In genomic region chr20:32581839-32582658, GRCh38 we compare ENCODE assay signal across 11 cellular contexts. TPM values are rescaled to one million over a fixed set of nuclear protein-coding genes. Genes with fewer than 3 reads are reported as not detected.
A peak's percentile ranks its signal among the peaks of the same experiment; 100 is the strongest.
DNase-seq lines count a peak whose midpoint lies in the region; TF ChIP-seq lines count a peak whose summit lies in the region.
"Had no signal": no experiment of that assay in that cellular context is flagged by ENCODE, and none has a peak within 500 bp of the region (broad histone marks: within the 10 kb centered on the region; RNA-seq: fewer than 3 reads in every experiment).

No MANE protein-coding gene starts in this region.

- peaks cover 18% of the 10 kb centered on the region for H3K4me1 ChIP-seq in parathyroid adenoma
- H3K4me1 ChIP-seq: psoas muscle, SJCRH30 had no signal

- H3K27me3 ChIP-seq in dorsolateral prefrontal cortex: no peaks in the 10 kb centered on the region
- H3K27me3 ChIP-seq in parathyroid adenoma (ENCODE audit: control insufficient read depth, insufficient read depth, low read length): no peaks in the 10 kb centered on the region
- H3K27me3 ChIP-seq in brain microvascular endothelial cell (replicated peaks): peaks cover 7% of the 10 kb centered on the region

- H3K9ac ChIP-seq in parathyroid adenoma: no peak overlapping the region

- no peaks in the 10 kb centered on the region for H3K79me2 ChIP-seq in parathyroid adenoma

- intact Hi-C loops in dorsolateral prefrontal cortex (cut with DNase I): loop anchor here (5.0 to 10.0 kb wide), 3 partner anchors 45 to 73 kb away; no protein-coding TSS in a partner anchor

- H3K9me3 ChIP-seq in parathyroid adenoma (ENCODE audit: control insufficient read depth, low read length): no peaks in the 10 kb centered on the region
- H3K9me3 ChIP-seq: A549, psoas muscle, SJCRH30 had no signal

- in situ Hi-C loops in brain microvascular endothelial cell (cut with HindIII; ENCODE audit: low pct_ligation_motif_present, low sequenced_read_pairs): no loop called here

- H2AFZ ChIP-seq in parathyroid adenoma: peak overlapping the region; percentile 68

- DNase-seq in NCI-H1436 (lab: John Stamatoyannopoulos, UW): peak; percentile 44
- DNase-seq in NCI-H1436 treated with DMSO at 0.1 percent for 48 hours (lab: John Stamatoyannopoulos, UW): no peak
- peak; percentile 63 for DNase-seq in NCI-H2171 (lab: John Stamatoyannopoulos, UW)
- DNase-seq in dorsolateral prefrontal cortex: no peak
- no peak for DNase-seq in T-helper 9 cell
- no peak for DNase-seq in SW 1271 (lab: John Stamatoyannopoulos, UW)
- no peak for DNase-seq in brain microvascular endothelial cell
- DNase-seq: psoas muscle had no signal

- no peak overlapping the region for H3K4me2 ChIP-seq in parathyroid adenoma (ENCODE audit: low read length)

- H3K4me3 ChIP-seq in dorsolateral prefrontal cortex (peak overlapping the region in 44 of 59 donors; percentile 16 to 89 (median 78)), parathyroid adenoma (ENCODE audit: low read depth, low read length) (no peak overlapping the region), brain microvascular endothelial cell (ENCODE audit: low read depth, low read length) (no peak overlapping the region)

- peak overlapping the region in 58 of 59 donors; percentile 24 to 96 (median 86) for H3K27ac ChIP-seq in dorsolateral prefrontal cortex
- H3K27ac ChIP-seq in parathyroid adenoma: peak overlapping the region; percentile 74
- no peak overlapping the region for H3K27ac ChIP-seq in brain microvascular endothelial cell
- H3K27ac ChIP-seq: psoas muscle, SJCRH30 had no signal

- no peaks in the 10 kb centered on the region for H3K36me3 ChIP-seq in parathyroid adenoma (ENCODE audit: control insufficient read depth, insufficient read depth, low read length)
- no peaks in the 10 kb centered on the region for H3K36me3 ChIP-seq in brain microvascular endothelial cell (replicated peaks)
- H3K36me3 ChIP-seq: SJCRH30 had no signal

- no peak for TF ChIP-seq CTCF in dorsolateral prefrontal cortex (IDR thresholded peaks at IDR 0.05 in 54 of 56, conservative IDR thresholded peaks at IDR 0.05 in 2 of 56; ENCODE audit: low read depth in 1 of 56, partially characterized antibody in 56 of 56)
- no peak for TF ChIP-seq CTCF in parathyroid adenoma (IDR thresholded peaks at IDR 0.05)
- no peak for TF ChIP-seq CTCF in brain microvascular endothelial cell (IDR thresholded peaks at IDR 0.05; ENCODE audit: low read depth, low read length, missing control alignments)

RNA-seq across cellular contexts. Expression of gene NOL4L, which starts 3.1 kb away (rescaled TPM):
- 10 to 100 TPM; 29.4 to 56.2 (median 42.8) TPM for total RNA-seq in dorsolateral prefrontal cortex

Comparison
In these comparisons a context has a peak if more than half of its experiments do, and no peak if none do; other contexts are left out.
1. DNase-seq: peak in NCI-H1436 (single experiment) and NCI-H2171 (single experiment); none in NCI-H1436 treated with DMSO at 0.1 percent for 48 hours (single experiment), dorsolateral prefrontal cortex (0 of 10), T-helper 9 cell (single experiment), SW 1271 (0 of 2) and brain microvascular endothelial cell (single experiment).
2. H3K4me3 ChIP-seq: peak in dorsolateral prefrontal cortex (44 of 59); none in parathyroid adenoma (single experiment) and brain microvascular endothelial cell (single experiment).